8 cellular contexts compared by ENCODE assay signal in the genomic region with DNA sequence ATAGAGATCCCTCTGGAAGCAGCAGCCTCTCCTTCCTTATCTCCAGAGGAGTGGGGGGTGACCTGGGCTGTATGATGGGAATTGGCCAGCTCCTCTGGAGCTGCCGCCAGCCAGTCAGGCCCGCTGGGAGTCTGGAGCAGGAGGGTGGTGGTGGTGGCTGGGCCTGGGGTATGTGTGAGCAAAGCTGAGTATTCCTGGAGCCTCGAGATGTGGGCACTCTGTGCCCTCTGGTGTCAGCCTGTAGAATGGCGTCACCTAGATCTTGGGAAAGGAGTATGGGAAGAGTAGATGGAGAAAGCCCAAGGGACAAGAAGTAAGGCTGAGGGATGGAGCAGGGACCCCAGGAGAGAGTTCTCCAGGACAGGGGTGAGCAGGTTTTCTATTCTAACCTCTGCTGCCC. TPM values are rescaled to one million over a fixed set of nuclear protein-coding genes. Genes with fewer than 3 reads are reported as not detected.
A peak's percentile ranks its signal among the peaks of the same experiment; 100 is the strongest.
DNase-seq lines count a peak whose midpoint lies in the region; ATAC-seq and TF ChIP-seq lines count a peak whose summit lies in the region.

No MANE protein-coding gene starts in this region.

- H3K27me3 Mint-ChIP-seq in GM23338 (ENCODE audit: insufficient read depth, low read depth, poor library complexity) = peaks cover 7% of the 10 kb centered on the region

- TF ChIP-seq EP300 in ovary (IDR thresholded peaks at IDR 0.05) = no peak

- H3K27ac Mint-ChIP-seq in GM23338 = peak overlapping the region; percentile 75

- ATAC-seq in GM23338 (peak; percentile 94), GM19463 (IDR thresholded peaks at IDR 0.05; ENCODE audit: unreplicated experiment) (no peak)

- H2AFZ ChIP-seq in GM23338 = no peak overlapping the region

- TF ChIP-seq CTCF in GM23338 (conservative IDR thresholded peaks at IDR 0.05; ENCODE audit: low read depth in 2 of 2) (peak; percentile 59 to 76), ovary (IDR thresholded peaks at IDR 0.05) (no peak), thyroid gland (IDR thresholded peaks at IDR 0.05) (peak in 3 of 6 experiments; percentile 11 to 32 (median 20))

- H3K9me2 ChIP-seq in GM23338 (ENCODE audit: insufficient read depth) = no peaks in the 10 kb centered on the region

- peaks cover 19% of the 10 kb centered on the region for H3K4me1 Mint-ChIP-seq in GM23338

- H3K27me3 ChIP-seq in GM23338 (ENCODE audit: insufficient read depth) = no peaks in the 10 kb centered on the region
- no peaks in the 10 kb centered on the region for H3K27me3 ChIP-seq in ovary
- H3K27me3 ChIP-seq in thyroid gland = no peaks in the 10 kb centered on the region

- H3K4me1 ChIP-seq in GM23338 (ENCODE audit: insufficient read depth) = peaks cover 1% of the 10 kb centered on the region
- no peaks in the 10 kb centered on the region for H3K4me1 ChIP-seq in ovary (ENCODE audit: insufficient read depth)
- H3K4me1 ChIP-seq in thyroid gland = no peaks in the 10 kb centered on the region

- H3K9me3 Mint-ChIP-seq in GM23338 = no peaks in the 10 kb centered on the region

- H3K4me3 ChIP-seq in GM23338 (no peak overlapping the region), ovary (no peak overlapping the region), thyroid gland (replicated peaks in 1 of 3) (no peak overlapping the region)

- H3K4me3 Mint-ChIP-seq in GM23338 = no peak overlapping the region

- intact Hi-C loops in ovary (cut with DNase I) = no loop called here
- intact Hi-C loops in thyroid gland (cut with DNase I) = no loop called here

- no peak for TF ChIP-seq POLR2A in ovary (IDR thresholded peaks at IDR 0.05)
- no peak for TF ChIP-seq POLR2A in thyroid gland (IDR thresholded peaks at IDR 0.05)

- H3K4me2 ChIP-seq in GM23338 = no peak overlapping the region

- peaks cover 36% of the 10 kb centered on the region for H3K79me2 ChIP-seq in GM23338 (replicated peaks; ENCODE audit: insufficient read depth)

- DNase-seq in COLO668 (lab: John Stamatoyannopoulos, UW; ENCODE audit: unreplicated experiment) (peak; percentile 11), GM23338 (ENCODE audit: low spot score) (peak; percentile 78), RPMI7951 (ENCODE audit: low read depth) (peak; percentile 21), iPS-NIHi11 (ENCODE audit: low spot score) (peak; percentile 67), ovary (no peak), thyroid gland (no peak), Ammon's horn (ENCODE audit: low spot score) (no peak)

- WGBS in ovary, 3 donors = 64 to 78% (median 67%) methylated on average over 4 of the region's 4 CpGs
- 76 to 83% methylated on average over 4 of the region's 4 CpGs for WGBS in thyroid gland, 2 donors

- peaks cover 48% of the 10 kb centered on the region for H3K36me3 Mint-ChIP-seq in GM23338 (ENCODE audit: low read depth)

- H4K20me1 ChIP-seq in GM23338 (replicated peaks; ENCODE audit: insufficient read depth) = peaks cover 15% of the 10 kb centered on the region

- no peaks in the 10 kb centered on the region for H3F3A ChIP-seq in GM23338 (replicated peaks; ENCODE audit: low read depth)

- H3K27ac ChIP-seq in GM23338 (ENCODE audit: low read depth) (no peak overlapping the region), ovary (no peak overlapping the region), thyroid gland (no peak overlapping the region)

- peaks cover 8% of the 10 kb centered on the region; the same call in 1 of the 2 replicates for H3K36me3 ChIP-seq in GM23338 (ENCODE audit: insufficient read depth)
- H3K36me3 ChIP-seq in ovary = no peaks in the 10 kb centered on the region
- no peaks in the 10 kb centered on the region for H3K36me3 ChIP-seq in thyroid gland

- H3K9me3 ChIP-seq in ovary (no peaks in the 10 kb centered on the region), thyroid gland (no peaks in the 10 kb centered on the region)

TF ChIP-seq in GM23338, 12 proteins besides CTCF, POLR2A, EP300 and RAD21 (continues in another document):
- TF ChIP-seq, protein P1, sequence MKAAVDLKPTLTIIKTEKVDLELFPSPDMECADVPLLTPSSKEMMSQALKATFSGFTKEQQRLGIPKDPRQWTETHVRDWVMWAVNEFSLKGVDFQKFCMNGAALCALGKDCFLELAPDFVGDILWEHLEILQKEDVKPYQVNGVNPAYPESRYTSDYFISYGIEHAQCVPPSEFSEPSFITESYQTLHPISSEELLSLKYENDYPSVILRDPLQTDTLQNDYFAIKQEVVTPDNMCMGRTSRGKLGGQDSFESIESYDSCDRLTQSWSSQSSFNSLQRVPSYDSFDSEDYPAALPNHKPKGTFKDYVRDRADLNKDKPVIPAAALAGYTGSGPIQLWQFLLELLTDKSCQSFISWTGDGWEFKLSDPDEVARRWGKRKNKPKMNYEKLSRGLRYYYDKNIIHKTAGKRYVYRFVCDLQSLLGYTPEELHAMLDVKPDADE (IDR thresholded peaks at IDR 0.05) = no peak
- TF ChIP-seq CREB1 (CRISPR knock-in tag; IDR thresholded peaks at IDR 0.05; ENCODE audit: low read depth) = no peak
- TF ChIP-seq, protein P2, sequence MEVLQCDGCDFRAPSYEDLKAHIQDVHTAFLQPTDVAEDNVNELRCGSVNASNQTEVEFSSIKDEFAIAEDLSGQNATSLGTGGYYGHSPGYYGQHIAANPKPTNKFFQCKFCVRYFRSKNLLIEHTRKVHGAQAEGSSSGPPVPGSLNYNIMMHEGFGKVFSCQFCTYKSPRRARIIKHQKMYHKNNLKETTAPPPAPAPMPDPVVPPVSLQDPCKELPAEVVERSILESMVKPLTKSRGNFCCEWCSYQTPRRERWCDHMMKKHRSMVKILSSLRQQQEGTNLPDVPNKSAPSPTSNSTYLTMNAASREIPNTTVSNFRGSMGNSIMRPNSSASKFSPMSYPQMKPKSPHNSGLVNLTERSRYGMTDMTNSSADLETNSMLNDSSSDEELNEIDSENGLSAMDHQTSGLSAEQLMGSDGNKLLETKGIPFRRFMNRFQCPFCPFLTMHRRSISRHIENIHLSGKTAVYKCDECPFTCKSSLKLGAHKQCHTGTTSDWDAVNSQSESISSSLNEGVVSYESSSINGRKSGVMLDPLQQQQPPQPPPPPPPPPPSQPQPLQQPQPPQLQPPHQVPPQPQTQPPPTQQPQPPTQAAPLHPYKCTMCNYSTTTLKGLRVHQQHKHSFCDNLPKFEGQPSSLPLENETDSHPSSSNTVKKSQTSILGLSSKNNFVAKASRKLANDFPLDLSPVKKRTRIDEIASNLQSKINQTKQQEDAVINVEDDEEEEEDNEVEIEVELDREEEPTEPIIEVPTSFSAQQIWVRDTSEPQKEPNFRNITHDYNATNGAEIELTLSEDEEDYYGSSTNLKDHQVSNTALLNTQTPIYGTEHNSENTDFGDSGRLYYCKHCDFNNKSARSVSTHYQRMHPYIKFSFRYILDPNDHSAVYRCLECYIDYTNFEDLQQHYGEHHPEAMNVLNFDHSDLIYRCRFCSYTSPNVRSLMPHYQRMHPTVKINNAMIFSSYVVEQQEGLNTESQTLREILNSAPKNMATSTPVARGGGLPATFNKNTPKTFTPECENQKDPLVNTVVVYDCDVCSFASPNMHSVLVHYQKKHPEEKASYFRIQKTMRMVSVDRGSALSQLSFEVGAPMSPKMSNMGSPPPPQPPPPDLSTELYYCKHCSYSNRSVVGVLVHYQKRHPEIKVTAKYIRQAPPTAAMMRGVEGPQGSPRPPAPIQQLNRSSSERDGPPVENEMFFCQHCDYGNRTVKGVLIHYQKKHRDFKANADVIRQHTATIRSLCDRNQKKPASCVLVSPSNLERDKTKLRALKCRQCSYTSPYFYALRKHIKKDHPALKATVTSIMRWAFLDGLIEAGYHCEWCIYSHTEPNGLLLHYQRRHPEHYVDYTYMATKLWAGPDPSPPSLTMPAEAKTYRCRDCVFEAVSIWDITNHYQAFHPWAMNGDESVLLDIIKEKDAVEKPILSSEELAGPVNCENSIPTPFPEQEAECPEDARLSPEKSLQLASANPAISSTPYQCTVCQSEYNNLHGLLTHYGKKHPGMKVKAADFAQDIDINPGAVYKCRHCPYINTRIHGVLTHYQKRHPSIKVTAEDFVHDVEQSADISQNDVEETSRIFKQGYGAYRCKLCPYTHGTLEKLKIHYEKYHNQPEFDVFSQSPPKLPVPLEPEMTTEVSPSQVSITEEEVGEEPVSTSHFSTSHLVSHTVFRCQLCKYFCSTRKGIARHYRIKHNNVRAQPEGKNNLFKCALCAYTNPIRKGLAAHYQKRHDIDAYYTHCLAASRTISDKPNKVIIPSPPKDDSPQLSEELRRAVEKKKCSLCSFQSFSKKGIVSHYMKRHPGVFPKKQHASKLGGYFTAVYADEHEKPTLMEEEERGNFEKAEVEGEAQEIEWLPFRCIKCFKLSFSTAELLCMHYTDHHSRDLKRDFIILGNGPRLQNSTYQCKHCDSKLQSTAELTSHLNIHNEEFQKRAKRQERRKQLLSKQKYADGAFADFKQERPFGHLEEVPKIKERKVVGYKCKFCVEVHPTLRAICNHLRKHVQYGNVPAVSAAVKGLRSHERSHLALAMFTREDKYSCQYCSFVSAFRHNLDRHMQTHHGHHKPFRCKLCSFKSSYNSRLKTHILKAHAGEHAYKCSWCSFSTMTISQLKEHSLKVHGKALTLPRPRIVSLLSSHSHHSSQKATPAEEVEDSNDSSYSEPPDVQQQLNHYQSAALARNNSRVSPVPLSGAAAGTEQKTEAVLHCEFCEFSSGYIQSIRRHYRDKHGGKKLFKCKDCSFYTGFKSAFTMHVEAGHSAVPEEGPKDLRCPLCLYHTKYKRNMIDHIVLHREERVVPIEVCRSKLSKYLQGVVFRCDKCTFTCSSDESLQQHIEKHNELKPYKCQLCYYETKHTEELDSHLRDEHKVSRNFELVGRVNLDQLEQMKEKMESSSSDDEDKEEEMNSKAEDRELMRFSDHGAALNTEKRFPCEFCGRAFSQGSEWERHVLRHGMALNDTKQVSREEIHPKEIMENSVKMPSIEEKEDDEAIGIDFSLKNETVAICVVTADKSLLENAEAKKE (CRISPR knock-in tag; IDR thresholded peaks at IDR 0.05) = no peak
- no peak for TF ChIP-seq EZH2phosphoT487 (IDR thresholded peaks at IDR 0.05; ENCODE audit: unreplicated experiment)

RNA-seq across cellular contexts. Expression of a gene that starts 16.0 kb away (rescaled TPM):
- 42.8 and 51.3 TPM in 2 replicates for total RNA-seq in GM23338 (2014; rRNA removed; shearing (Covaris generic))
- 16.8 and 17.7 TPM in 2 replicates for polyA plus RNA-seq in GM23338 (2016; fragmentation: Nextera tagmentation; extraction: Ambion mirVana)
- total RNA-seq in RPMI7951 (2014; rRNA removed; shearing (Covaris generic)) = 0.10 and 0.12 TPM in 2 replicates
- 10 to 100 TPM in 3 of 7 donors, 1 to 10 TPM in 4; 5.6 to 18.4 (median 10.0) TPM for total RNA-seq in ovary
- polyA plus RNA-seq in ovary = 1 to 10 TPM; 7.1 to 8.1 TPM
- 10 to 100 TPM in 1 of 4 donors, 1 to 10 TPM in 3; 5.8 to 28.5 (median 7.8) TPM for total RNA-seq in thyroid gland

RNA-seq across cellular contexts. Expression of a gene that starts 49.5 kb away (rescaled TPM):
- 0.50 and 0.69 TPM in 2 replicates for total RNA-seq in GM23338 (2014; rRNA removed; shearing (Covaris generic))
- polyA plus RNA-seq in GM23338 (2016; fragmentation: Nextera tagmentation; extraction: Ambion mirVana) (0.78 and 0.89 TPM in 2 replicates), ovary (under 1 TPM; 0.02 to 0.08 TPM)
- total RNA-seq in RPMI7951 (2014; rRNA removed; shearing (Covaris generic)) = not detected in 2 replicates
- total RNA-seq in ovary (under 1 TPM in 3 of 7 donors, not detected in 4; 0.08 to 0.20 (median 0.10) TPM), thyroid gland (not detected)

Comparison
In these comparisons a context has a peak if more than half of its experiments do, and no peak if none do; other contexts are left out.
1. DNase-seq: peak in COLO668 (single experiment), GM23338 (single experiment), RPMI7951 (single experiment) and iPS-NIHi11 (single experiment); none in ovary (0 of 5), thyroid gland (0 of 2) and Ammon's horn (single experiment).
2. CTCF ChIP-seq: peak in GM23338 (2 of 2); none in ovary (0 of 3).